Comparison of ENCODE assay signal across 17 cellular contexts in genomic region chr12:24708718-24709117, GRCh38.
DNase-seq lines count a peak whose midpoint lies in the region; ATAC-seq and TF ChIP-seq lines count a peak whose summit lies in the region.
"Had no signal": no experiment of that assay in that cellular context is flagged by ENCODE, and none has a peak within 500 bp of the region (broad histone marks: within the 10 kb centered on the region; RNA-seq: fewer than 3 reads in every experiment).

No MANE protein-coding gene starts in this region.

- H4K20me1 ChIP-seq in neural cell (ENCODE audit: insufficient read depth) = no peaks in the 10 kb centered on the region
- no peaks in the 10 kb centered on the region for H4K20me1 ChIP-seq in SK-N-SH (ENCODE audit: insufficient read depth)

- H3K9me3 Mint-ChIP-seq in activated T-cell treated with anti-CD3 and anti-CD28 coated beads, Interleukin-2, amount 50 U/mL, for 72 hours = peaks cover 0 to 4% of the 10 kb centered on the region in 2 donors
- H3K9me3 Mint-ChIP-seq in activated T-helper 17 cell treated with anti-CD3 and anti-CD28 coated beads, Interleukin-2, amount 50 U/mL, for 72 hours = peaks cover 9% of the 10 kb centered on the region
- H3K9me3 Mint-ChIP-seq: H9 had no signal

- H2AFZ ChIP-seq in neural cell (ENCODE audit: low read depth, low read length) (no peak overlapping the region), SK-N-SH (ENCODE audit: low read depth) (no peak overlapping the region)

- TF ChIP-seq EP300 in neural cell (conservative IDR thresholded peaks at IDR 0.05; ENCODE audit: poor library complexity, severe bottlenecking) (peak; percentile 46), SK-N-SH (IDR thresholded peaks at IDR 0.05; ENCODE audit: borderline replicate concordance in 1 of 2, low read depth in 1 of 2, low read length in 1 of 2) (no peak)

- H3K4me1 ChIP-seq in SK-N-SH (ENCODE audit: control insufficient read depth in 1 of 2, insufficient read depth in 2 of 2, low read depth in 1 of 2, low read length in 1 of 2) = peaks cover 0 to 6% of the 10 kb centered on the region in 2 experiments; a peak in 2 of 4 replicates
- H3K4me1 ChIP-seq: A549 had no signal

- H3K4me2 ChIP-seq in neural cell (ENCODE audit: low read length) = no peak overlapping the region
- H3K4me2 ChIP-seq in SK-N-SH = no peak overlapping the region
- H3K4me2 ChIP-seq: A549 had no signal

- no peak for DNase-seq in activated T-cell treated with anti-CD3 and anti-CD28 coated beads, Interleukin-2, amount 50 U/mL, for 72 hours
- DNase-seq in activated T-cell treated with anti-CD3 and anti-CD28 coated beads, Interleukin-2, amount 50 U/mL, for 48 hours = no peak
- DNase-seq in SK-N-SH (no peak), NCI-H510A treated with DMSO at 0.1 percent for 48 hours (lab: John Stamatoyannopoulos, UW) (no peak), NCI-H82 treated with DMSO at 0.1 percent for 48 hours (lab: John Stamatoyannopoulos, UW; ENCODE audit: unreplicated experiment) (no peak)
- DNase-seq: AML-193; CD4-positive, alpha-beta memory T cell; DMS153; DMS79; GDM1; H9 had no signal

- ATAC-seq in activated T-cell treated with anti-CD3 and anti-CD28 coated beads, Interleukin-2, amount 50 U/mL, for 72 hours (replicated peaks in 1 of 2) = peak; percentile 1 to 2
- peak; percentile 13 for ATAC-seq in activated T-helper 17 cell treated with anti-CD3 and anti-CD28 coated beads, Interleukin-2, amount 50 U/mL, for 72 hours (replicated peaks)
- ATAC-seq: A549, HepG2 had no signal

- H3K27ac ChIP-seq in neural cell (ENCODE audit: low read length) (no peak overlapping the region), SK-N-SH (ENCODE audit: low read depth in 2 of 2, low read length in 1 of 2) (no peak overlapping the region)
- H3K27ac ChIP-seq: 22Rv1, A549 had no signal

- H3K36me3 Mint-ChIP-seq in activated T-cell treated with anti-CD3 and anti-CD28 coated beads, Interleukin-2, amount 50 U/mL, for 72 hours (ENCODE audit: insufficient read depth in 2 of 2) = no peaks in the 10 kb centered on the region
- H3K36me3 Mint-ChIP-seq in activated T-helper 17 cell treated with anti-CD3 and anti-CD28 coated beads, Interleukin-2, amount 50 U/mL, for 72 hours (ENCODE audit: low read depth) = no peaks in the 10 kb centered on the region
- H3K36me3 Mint-ChIP-seq: CD14-positive monocyte; CD4-positive, alpha-beta memory T cell had no signal

- H3K27me3 Mint-ChIP-seq in activated T-cell treated with anti-CD3 and anti-CD28 coated beads, Interleukin-2, amount 50 U/mL, for 72 hours (ENCODE audit: low read depth) = peaks cover 18% of the 10 kb centered on the region
- H3K27me3 Mint-ChIP-seq in activated T-helper 17 cell treated with anti-CD3 and anti-CD28 coated beads, Interleukin-2, amount 50 U/mL, for 72 hours = peaks cover 4% of the 10 kb centered on the region
- H3K27me3 Mint-ChIP-seq: CD4-positive, alpha-beta memory T cell had no signal

- H3K4me3 ChIP-seq in neural cell (ENCODE audit: low read length) = no peak overlapping the region
- H3K4me3 ChIP-seq in SK-N-SH (ENCODE audit: low read depth in 2 of 2, low read length in 1 of 2) = no peak overlapping the region
- H3K4me3 ChIP-seq: A549 had no signal

- WGBS in SK-N-SH (ENCODE audit: low lambda C conversion rate) = 55% methylated on average over 2 of the region's 2 CpGs

- H3K36me3 ChIP-seq in neural cell (ENCODE audit: insufficient read depth, low read length) (no peaks in the 10 kb centered on the region), SK-N-SH (replicated peaks in 1 of 2; ENCODE audit: control insufficient read depth in 1 of 2, insufficient read depth in 2 of 2, low read length in 1 of 2) (no peaks in the 10 kb centered on the region)

- H3K27ac Mint-ChIP-seq in activated T-cell treated with anti-CD3 and anti-CD28 coated beads, Interleukin-2, amount 50 U/mL, for 72 hours = no peak overlapping the region
- H3K27ac Mint-ChIP-seq in activated T-helper 17 cell treated with anti-CD3 and anti-CD28 coated beads, Interleukin-2, amount 50 U/mL, for 72 hours = no peak overlapping the region
- H3K27ac Mint-ChIP-seq: CD14-positive monocyte; CD4-positive, alpha-beta memory T cell; H9 had no signal

- TF ChIP-seq RAD21 in neural cell (conservative IDR thresholded peaks at IDR 0.05) (no peak), SK-N-SH (IDR thresholded peaks at IDR 0.05; ENCODE audit: low read length) (no peak)

- H3K27me3 ChIP-seq in neural cell (ENCODE audit: insufficient read depth, low read depth, low read length) (no peaks in the 10 kb centered on the region), SK-N-SH (ENCODE audit: insufficient read depth) (no peaks in the 10 kb centered on the region)

- no peaks in the 10 kb centered on the region for H3F3A ChIP-seq in neural cell (ENCODE audit: insufficient read depth, low read length, poor library complexity, severe bottlenecking)
- H3F3A ChIP-seq in SK-N-SH (replicated peaks; ENCODE audit: insufficient read depth) = no peaks in the 10 kb centered on the region

- H3K9me3 ChIP-seq in neural cell (ENCODE audit: low read length) (no peaks in the 10 kb centered on the region), SK-N-SH (no peaks in the 10 kb centered on the region)
- H3K9me3 ChIP-seq: A549 had no signal

- H3K9me2 ChIP-seq in neural cell (ENCODE audit: insufficient read depth, low read length) (no peaks in the 10 kb centered on the region), SK-N-SH (no peaks in the 10 kb centered on the region)

- H3K79me2 ChIP-seq in neural cell (replicated peaks; ENCODE audit: insufficient read depth, low read length) (no peaks in the 10 kb centered on the region), SK-N-SH (ENCODE audit: insufficient read depth) (no peaks in the 10 kb centered on the region)

- POLR2A ChIA-PET in SK-N-SH (lab: Yijun Ruan, JAX) = no interaction called here

- TF ChIP-seq CTCF in neural cell (IDR thresholded peaks at IDR 0.05; ENCODE audit: poor library complexity, severe bottlenecking) (no peak), SK-N-SH (IDR thresholded peaks at IDR 0.05) (no peak)

- H3K4me1 Mint-ChIP-seq in activated T-cell treated with anti-CD3 and anti-CD28 coated beads, Interleukin-2, amount 50 U/mL, for 72 hours (ENCODE audit: low read depth) = peaks cover 17% of the 10 kb centered on the region
- peaks cover 8% of the 10 kb centered on the region for H3K4me1 Mint-ChIP-seq in activated T-helper 17 cell treated with anti-CD3 and anti-CD28 coated beads, Interleukin-2, amount 50 U/mL, for 72 hours
- H3K4me1 Mint-ChIP-seq: CD4-positive, alpha-beta memory T cell; H9 had no signal

- H3K9ac ChIP-seq in neural cell (ENCODE audit: low read length) (no peak overlapping the region), SK-N-SH (no peak overlapping the region)

- CTCF ChIA-PET in SK-N-SH (lab: Yijun Ruan, JAX) = interaction anchor here (0.6 kb wide), 1 partner anchor 62 kb away, joined by 3 read pairs; no protein-coding TSS in a partner anchor

- H3K4me3 Mint-ChIP-seq in activated T-cell treated with anti-CD3 and anti-CD28 coated beads, Interleukin-2, amount 50 U/mL, for 72 hours = no peak overlapping the region
- no peak overlapping the region for H3K4me3 Mint-ChIP-seq in activated T-helper 17 cell treated with anti-CD3 and anti-CD28 coated beads, Interleukin-2, amount 50 U/mL, for 72 hours
- H3K4me3 Mint-ChIP-seq: CD14-positive monocyte; CD4-positive, alpha-beta memory T cell; H9 had no signal

TF ChIP-seq in neural cell, 6 proteins besides CTCF, POLR2A, EP300 and RAD21 (continues in another document):
- TF ChIP-seq SMC3 (conservative IDR thresholded peaks at IDR 0.05; ENCODE audit: poor library complexity) (no peak), POLR2AphosphoS5 (IDR thresholded peaks at IDR 0.05) (no peak)

TF ChIP-seq in SK-N-SH, 30 proteins besides CTCF, POLR2A, EP300 and RAD21:
- TF ChIP-seq PBX3 (IDR thresholded peaks at IDR 0.05) (no peak), CHD2 (IDR thresholded peaks at IDR 0.05; ENCODE audit: low read length, partially characterized antibody) (no peak), RCOR1 (IDR thresholded peaks at IDR 0.05; ENCODE audit: low read length) (no peak), RFX5 (IDR thresholded peaks at IDR 0.05; ENCODE audit: low read length) (no peak), FOSL2 (IDR thresholded peaks at IDR 0.05; ENCODE audit: borderline replicate concordance, low read depth) (no peak), TCF12 (IDR thresholded peaks at IDR 0.05) (no peak), FOXM1 (IDR thresholded peaks at IDR 0.05; ENCODE audit: low read depth) (no peak), TAF1 (IDR thresholded peaks at IDR 0.05; ENCODE audit: borderline replicate concordance, low read depth, low read length) (no peak), JUND (IDR thresholded peaks at IDR 0.05) (no peak)
